Comparison of ENCODE assay signal across 11 cellular contexts in the genomic region with DNA sequence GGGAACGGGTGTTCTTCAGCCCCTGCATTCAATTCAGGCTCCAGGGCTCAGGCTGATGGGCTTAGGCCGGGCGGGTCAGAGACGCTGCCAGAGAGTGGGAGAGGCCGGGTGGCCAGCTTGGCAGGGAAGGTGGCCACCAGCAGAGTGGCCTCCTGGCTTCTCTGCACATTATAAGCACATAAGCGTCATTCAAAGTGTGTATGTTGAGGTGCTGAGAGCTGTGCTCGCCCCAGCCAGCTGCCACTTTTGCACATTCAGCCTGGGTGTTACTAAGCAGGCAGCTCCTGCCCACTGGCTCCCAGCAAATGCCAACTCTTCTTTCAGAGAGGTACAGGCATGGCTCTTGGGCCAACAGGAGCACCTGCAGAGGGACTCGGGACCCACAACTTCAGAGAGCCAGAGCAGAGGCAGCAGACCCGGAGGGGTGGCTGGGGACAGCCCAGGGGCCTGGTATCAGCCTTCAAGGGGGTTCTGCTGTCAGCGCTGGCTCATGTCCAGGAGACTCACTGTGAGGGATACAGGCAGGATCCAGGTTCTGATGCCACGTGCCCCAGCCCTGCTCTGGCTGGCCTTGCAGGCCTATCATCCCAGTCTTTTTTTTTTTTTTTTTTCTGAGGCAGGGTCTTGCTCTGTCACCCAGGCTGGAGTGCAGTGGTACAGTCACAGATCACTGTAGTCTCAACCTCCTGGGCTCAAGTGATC. TPM values are rescaled to one million over a fixed set of nuclear protein-coding genes. Genes with fewer than 3 reads are reported as not detected.
DNase-seq lines count a peak whose midpoint lies in the region; ATAC-seq, FAIRE-seq and TF ChIP-seq lines count a peak whose summit lies in the region.
"Had no signal": no experiment of that assay in that cellular context is flagged by ENCODE, and none has a peak within 500 bp of the region (broad histone marks: within the 10 kb centered on the region; RNA-seq: fewer than 3 reads in every experiment).

No MANE protein-coding gene starts in this region.

- intact Hi-C loops in Panc1 (cut with micrococcal nuclease; ENCODE audit: unreplicated experiment) (loop anchor here (5.0 kb wide), 1 partner anchor 58 kb away; no protein-coding TSS in a partner anchor), esophagus squamous epithelium (cut with DNase I) (no loop called here), psoas muscle (cut with DNase I) (loop anchor here in 1 of 2 donors (5.0 kb wide), 1 partner anchor 43 kb away; no protein-coding TSS in a partner anchor), right lobe of liver (cut with DNase I) (no loop called here)

- WGBS in esophagus squamous epithelium, 2 donors = 70 to 75% methylated on average over 3 to 5 of the region's 11 CpGs
- WGBS in psoas muscle, 3 donors = 61 to 74% (median 71%) methylated on average over 11 of the region's 11 CpGs
- 100% methylated on average over 3 of the region's 11 CpGs for WGBS in right lobe of liver (ENCODE audit: insufficient coverage, low coverage, low lambda C conversion rate, missing lambda C conversion rate)

- H3K27me3 ChIP-seq in Panc1 (ENCODE audit: control insufficient read depth, insufficient read depth, low read length) = no peaks in the 10 kb centered on the region
- no peaks in the 10 kb centered on the region for H3K27me3 ChIP-seq in esophagus squamous epithelium
- H3K27me3 ChIP-seq in psoas muscle (ENCODE audit: insufficient read depth in 3 of 3, low read length in 2 of 3) = no peaks in the 10 kb centered on the region
- H3K27me3 ChIP-seq in right lobe of liver = no peaks in the 10 kb centered on the region

- ATAC-seq in Panc1 = peak; percentile 8; the same call in 1 of the 2 replicates
- ATAC-seq in psoas muscle = no peak
- no peak for ATAC-seq in HG02970 (IDR thresholded peaks at IDR 0.05; ENCODE audit: low FRiP score, unreplicated experiment)
- no peak for ATAC-seq in right lobe of liver

- DNase-seq in DMS 273 (lab: John Stamatoyannopoulos, UW; ENCODE audit: unreplicated experiment) = peak; percentile 89
- DNase-seq in Panc1 (ENCODE audit: low read depth, low spot score) = no peak
- no peak for DNase-seq in esophagus squamous epithelium (lab: John Stamatoyannopoulos, UW)
- peak in 1 of 2 donors; percentile 50 for DNase-seq in psoas muscle
- DNase-seq in GM03348 (ENCODE audit: low spot score) = no peak
- DNase-seq in urothelium cell line (ENCODE audit: low spot score) = no peak
- DNase-seq in right lobe of liver = no peak
- DNase-seq: COR-L47, naive B cell had no signal

- TF ChIP-seq POLR2A in esophagus squamous epithelium (IDR thresholded peaks at IDR 0.05) (no peak), right lobe of liver (IDR thresholded peaks at IDR 0.05) (no peak)

- FAIRE-seq in urothelium cell line (lab: Jason Lieb, UNC) = no peak

- TF ChIP-seq CTCF in Panc1 (IDR thresholded peaks at IDR 0.05) (no peak), esophagus squamous epithelium (IDR thresholded peaks at IDR 0.05) (no peak), psoas muscle (IDR thresholded peaks at IDR 0.05) (no peak), right lobe of liver (IDR thresholded peaks at IDR 0.05) (no peak)

- H3K4me1 ChIP-seq in Panc1 (ENCODE audit: control insufficient read depth, insufficient read depth, low read length) (peaks cover 36% of the 10 kb centered on the region), esophagus squamous epithelium (peaks cover 85 to 100% (median 98%) of the 10 kb centered on the region in 3 donors), psoas muscle (peaks cover 96% of the 10 kb centered on the region), right lobe of liver (peaks cover 0 to 9% (median 5%) of the 10 kb centered on the region in 4 donors)

- H3K4me3 ChIP-seq in Panc1 (ENCODE audit: low read depth in 2 of 2, low read length in 2 of 2) = no peak overlapping the region
- H3K4me3 ChIP-seq in esophagus squamous epithelium = no peak overlapping the region
- H3K4me3 ChIP-seq in psoas muscle = no peak overlapping the region
- H3K4me3 ChIP-seq in right lobe of liver = no peak overlapping the region

- CTCF ChIA-PET in Panc1 (lab: Charles Lee) = no interaction called here

- H3K27ac ChIP-seq in Panc1 (ENCODE audit: low read length) (peak overlapping the region; percentile 52; the same call in 1 of the 2 replicates), esophagus squamous epithelium (peak overlapping the region; percentile 85 to 95 (median 92)), psoas muscle (peak overlapping the region; percentile 86), right lobe of liver (no peak overlapping the region)

- no TSS peak for BruUV-seq in Panc1 (replicated peaks; lab: Mats Ljungman, UMichigan)

- H3K9me3 ChIP-seq in Panc1 (ENCODE audit: control insufficient read depth, insufficient read depth, low read depth, low read length) (no peaks in the 10 kb centered on the region), esophagus squamous epithelium (no peaks in the 10 kb centered on the region), psoas muscle (no peaks in the 10 kb centered on the region), right lobe of liver (no peaks in the 10 kb centered on the region)

- in situ Hi-C loops in Panc1 (cut with HindIII; ENCODE audit: low pct_unique_long_range_greater_than_20kb, low sequenced_read_pairs) = no loop called here

- H3K36me3 ChIP-seq in Panc1 (ENCODE audit: control insufficient read depth, insufficient read depth, low read length) (no peaks in the 10 kb centered on the region), esophagus squamous epithelium (peaks cover 0 to 6% (median 0%) of the 10 kb centered on the region in 3 donors), psoas muscle (ENCODE audit: insufficient read depth in 1 of 2, low read depth in 1 of 2) (no peaks in the 10 kb centered on the region), right lobe of liver (no peaks in the 10 kb centered on the region)

- POLR2A ChIA-PET in Panc1 (lab: Charles Lee) = no interaction called here

RNA-seq across cellular contexts. Expression of gene MTSS2, which starts 8.8 kb away (rescaled TPM):
- total RNA-seq in Panc1 (2021; ENCODE audit: unreplicated experiment) (55.7 TPM), esophagus squamous epithelium (10 to 100 TPM; 15.5 to 39.7 (median 27.5) TPM), psoas muscle (100 to 1,000 TPM; 104 to 166 (median 110) TPM), right lobe of liver (100 to 1,000 TPM in 2 of 6 experiments, 10 to 100 TPM in 4; 28.5 to 117 (median 80.2) TPM)
- 61.5 TPM for polyA plus RNA-seq in Panc1 (2012; ENCODE audit: insufficient read length)
- 100 to 1,000 TPM in 1 of 3 donors, 10 to 100 TPM in 2; 50.0 to 120 (median 94.3) TPM for polyA plus RNA-seq in psoas muscle

RNA-seq across cellular contexts. Expression of gene IL34, which starts 48.3 kb away (rescaled TPM):
- total RNA-seq in Panc1 (2021; ENCODE audit: unreplicated experiment) = 5.8 TPM
- polyA plus RNA-seq in Panc1 (2012; ENCODE audit: insufficient read length) = 7.1 TPM
- 10 to 100 TPM in 2 of 4 donors, 1 to 10 TPM in 2; 3.2 to 26.6 (median 9.1) TPM for total RNA-seq in esophagus squamous epithelium
- 10 to 100 TPM in 2 of 4 donors, 1 to 10 TPM in 2; 6.5 to 18.5 (median 9.0) TPM for total RNA-seq in psoas muscle
- 1 to 10 TPM in 2 of 3 donors, under 1 TPM in 1; 0.89 to 3.7 (median 2.2) TPM for polyA plus RNA-seq in psoas muscle
- 1 to 10 TPM in 1 of 6 experiments, under 1 TPM in 5; 0.27 to 1.1 (median 0.49) TPM for total RNA-seq in right lobe of liver
- total RNA-seq: activated CD8-positive, alpha-beta memory T cell treated with anti-CD3 and anti-CD28 coated beads for 36 hours had no signal

Comparison
In these comparisons a context has a peak if more than half of its experiments do, and no peak if none do; other contexts are left out.
1. H3K27ac ChIP-seq: peak in Panc1 (single experiment), esophagus squamous epithelium (4 of 4) and psoas muscle (single experiment); none in right lobe of liver (0 of 3).